Comparison of ENCODE assay signal across 1 cellular context in genomic region chr9:73034962-73035361, GRCh38.
TF ChIP-seq lines count a peak whose summit lies in the region.

No MANE protein-coding gene starts in this region.

TF ChIP-seq in GM23338, 12 proteins besides CTCF, POLR2A, EP300 and RAD21:
- no peak for TF ChIP-seq STAT1 (IDR thresholded peaks at IDR 0.05; ENCODE audit: unreplicated experiment)
- no peak for TF ChIP-seq JUNB (IDR thresholded peaks at IDR 0.05; ENCODE audit: unreplicated experiment)
- no peak for TF ChIP-seq ZNF331 (CRISPR knock-in tag; IDR thresholded peaks at IDR 0.05; ENCODE audit: low read depth)
- TF ChIP-seq NANOG (IDR thresholded peaks at IDR 0.05; ENCODE audit: borderline replicate concordance), result no peak
- TF ChIP-seq ZNF114 (CRISPR knock-in tag; IDR thresholded peaks at IDR 0.05), result no peak
- TF ChIP-seq CREB1 (CRISPR knock-in tag; IDR thresholded peaks at IDR 0.05; ENCODE audit: low read depth), result no peak
- no peak for TF ChIP-seq REST (IDR thresholded peaks at IDR 0.05; ENCODE audit: unreplicated experiment)
